Comparison of ENCODE assay signal across 14 cellular contexts in the genomic region with DNA sequence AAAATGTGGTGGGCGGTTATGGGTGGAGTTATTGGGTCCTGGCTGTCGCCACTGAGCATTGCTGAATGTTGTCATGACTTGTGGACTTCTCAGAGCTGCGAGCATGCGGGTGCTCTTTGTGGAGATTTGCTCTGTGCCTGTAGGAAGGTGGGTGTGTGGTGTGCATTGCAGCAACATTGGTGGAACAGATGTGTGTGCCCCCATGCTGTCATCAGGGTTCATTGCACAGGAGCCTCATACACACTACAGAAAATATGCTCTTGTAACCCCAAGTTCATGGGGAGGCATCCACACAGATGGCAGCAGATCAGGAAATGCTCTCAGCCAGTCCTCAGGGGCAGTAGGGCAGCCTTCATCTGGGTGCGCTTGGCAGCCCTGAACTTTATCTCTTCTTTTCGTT. TPM values are rescaled to one million over a fixed set of nuclear protein-coding genes. Genes with fewer than 3 reads are reported as not detected.
DNase-seq lines count a peak whose midpoint lies in the region; ATAC-seq and TF ChIP-seq lines count a peak whose summit lies in the region.
"Had no signal": no experiment of that assay in that cellular context is flagged by ENCODE, and none has a peak within 500 bp of the region (broad histone marks: within the 10 kb centered on the region; RNA-seq: fewer than 3 reads in every experiment).

No MANE protein-coding gene starts in this region.

- peaks cover 81% of the 10 kb centered on the region for H3K36me3 ChIP-seq in DOHH2 (ENCODE audit: control insufficient read depth, low read length)
- H3K36me3 ChIP-seq: breast epithelium had no signal

- H3K4me1 ChIP-seq in DOHH2 (ENCODE audit: control insufficient read depth, low read length), result no peaks in the 10 kb centered on the region
- H3K4me1 ChIP-seq: breast epithelium had no signal

- no peak overlapping the region for H3K4me2 ChIP-seq in DOHH2 (ENCODE audit: low read length)

- H3K27ac ChIP-seq in DOHH2 (ENCODE audit: low read depth, low read length), result no peak overlapping the region
- H3K27ac ChIP-seq: breast epithelium, RWPE1 had no signal

- H3K27ac Mint-ChIP-seq in memory B cell, result peak overlapping the region; percentile 6

- no peaks in the 10 kb centered on the region for H4K20me1 ChIP-seq in DOHH2 (ENCODE audit: control insufficient read depth, insufficient read depth, low read depth, low read length)

- TF ChIP-seq CTCF in DOHH2 (IDR thresholded peaks at IDR 0.05; ENCODE audit: low read depth, low read length, poor library complexity, severe bottlenecking), result peak; percentile 44

- H3K27me3 ChIP-seq in DOHH2 (ENCODE audit: control insufficient read depth, low read length), result no peaks in the 10 kb centered on the region
- H3K27me3 ChIP-seq: breast epithelium had no signal

- peaks cover 27% of the 10 kb centered on the region for H3K36me3 Mint-ChIP-seq in memory B cell

- H3K4me1 Mint-ChIP-seq in memory B cell, result peaks cover 7% of the 10 kb centered on the region

- ATAC-seq in memory B cell (ENCODE audit: low read depth), result no peak
- no peak for ATAC-seq in HG03457 (IDR thresholded peaks at IDR 0.05; ENCODE audit: unreplicated experiment)
- no peak for ATAC-seq in GM18861 (IDR thresholded peaks at IDR 0.05; ENCODE audit: unreplicated experiment)
- ATAC-seq: left ventricle myocardium superior had no signal

- no peaks in the 10 kb centered on the region for H3K9me3 Mint-ChIP-seq in memory B cell

- no peaks in the 10 kb centered on the region for H3K9me2 ChIP-seq in DOHH2 (replicated peaks; ENCODE audit: control insufficient read depth, low read length)

- H3K9me3 ChIP-seq in DOHH2 (ENCODE audit: control insufficient read depth, insufficient read depth, low read length), result no peaks in the 10 kb centered on the region
- H3K9me3 ChIP-seq: breast epithelium had no signal

- no peaks in the 10 kb centered on the region for H3K27me3 Mint-ChIP-seq in memory B cell

- no peak overlapping the region for H3K4me3 ChIP-seq in DOHH2 (ENCODE audit: low read length)
- H3K4me3 ChIP-seq: breast epithelium had no signal

- no peak overlapping the region for H3K4me3 Mint-ChIP-seq in memory B cell

- DNase-seq in HT-29 (ENCODE audit: low spot score) (peak; percentile 9), amniotic epithelial cell (ENCODE audit: low read depth) (peak; percentile 20), memory B cell (ENCODE audit: low spot score in 2 of 2) (no peak)
- DNase-seq in stimulated activated CD8-positive, alpha-beta memory T cell treated with anti-CD3 and anti-CD28 coated beads, Interleukin-4, amount 100 ng/mL, for 48 hours, result no peak
- DNase-seq: activated CD4-positive, alpha-beta T cell treated with anti-CD3 and anti-CD28 coated beads, Interleukin-2, amount 50 U/mL, for 4 hours; hypothalamus; left ventricle myocardium superior; NCI-H446 treated with DMSO at 0.1 percent for 48 hours; T1000 had no signal

- no peaks in the 10 kb centered on the region for H3F3A ChIP-seq in DOHH2 (ENCODE audit: control insufficient read depth, insufficient read depth)

- peaks cover 71% of the 10 kb centered on the region for H3K79me2 ChIP-seq in DOHH2 (ENCODE audit: control insufficient read depth, low read length)

RNA-seq across cellular contexts. Expression of a gene that starts 55.9 kb away (rescaled TPM):
- total RNA-seq in HT-29 (2014; rRNA removed; shearing (Covaris generic)), result 13.3 and 14.2 TPM in 2 replicates

Comparison
In these comparisons a context has a peak if more than half of its experiments do, and no peak if none do; other contexts are left out.
1. DNase-seq: peak in HT-29 (single experiment) and amniotic epithelial cell (single experiment); none in memory B cell (0 of 2) and stimulated activated CD8-positive, alpha-beta memory T cell treated with anti-CD3 and anti-CD28 coated beads, Interleukin-4, amount 100 ng/mL, for 48 hours (single experiment).